39 cellular contexts compared by ENCODE assay signal in genomic region chr14:94458096-94458495, GRCh38. TPM values are rescaled to one million over a fixed set of nuclear protein-coding genes. Genes with fewer than 3 reads are reported as not detected.
"Had no signal": no experiment of that assay in that cellular context is flagged by ENCODE, and none has a peak within 500 bp of the region (broad histone marks: within the 10 kb centered on the region; RNA-seq: fewer than 3 reads in every experiment).

No MANE protein-coding gene starts in this region.

- H3K27ac Mint-ChIP-seq: activated B cell treated with CpG ODN at 0.5 μM for 24 hours; activated CD4-positive, alpha-beta memory T cell treated with anti-CD3 and anti-CD28 coated beads for 36 hours; activated CD4-positive, alpha-beta T cell treated with anti-CD3 and anti-CD28 coated beads, Interleukin-2, amount 10 ng/mL, durations not matched to agents 24 days and 14 days; activated CD8-positive, alpha-beta T cell treated with anti-CD3 and anti-CD28 coated beads for 36 hours; activated naive CD4-positive, alpha-beta T cell treated with anti-CD3 and anti-CD28 coated beads, Interleukin-2, amount 10 ng/mL, durations not matched to agents 7 days and 5 days; activated naive CD4-positive, alpha-beta T cell treated with anti-CD3 and anti-CD28 coated beads, Interleukin-2, amount 50 U/mL, for 24 hours; activated naive CD8-positive, alpha-beta T cell; activated naive CD8-positive, alpha-beta T cell treated with anti-CD3 and anti-CD28 coated beads, Interleukin-2, amount 10 ng/mL, durations not matched to agents 7 days and 5 days; activated naive CD8-positive, alpha-beta T cell treated with anti-CD3 and anti-CD28 coated beads, Interleukin-2, amount 50 U/mL, for 24 hours; activated T-cell treated with anti-CD3 and anti-CD28 coated beads, Interleukin-2, amount 50 U/mL, for 72 hours; activated T-helper 1 cell treated with anti-CD3 and anti-CD28 coated beads, Interleukin-12 subunit alpha, Interleukin-12 subunit beta, Interleukin-2, Interleukin-4 antibody, amounts not matched to agents 30 ng/mL and 10 ng/mL and 1 ng/mL, durations not matched to agents 14 hours and 24 hours and 36 hours; activated T-helper 17 cell treated with anti-CD3 and anti-CD28 coated beads, Interleukin-2, amount 50 U/mL, for 72 hours; brain; T-helper 1 cell treated with Interleukin-12 subunit alpha and Interleukin-12 subunit beta and Interleukin-4 antibody, amounts not matched to agents 30 μg/mL and 1 μg/mL, for 36 hours; T-helper 2 cell treated with Interferon-gamma antibody and Interleukin-4, amounts not matched to agents 5 μg/mL and 100 μg/mL, for 36 hours had no signal

- H3K4me1 ChIP-seq: ascending aorta had no signal

- ATAC-seq: activated CD8-positive, alpha-beta T cell treated with anti-CD3 and anti-CD28 coated beads for 36 hours; activated naive CD8-positive, alpha-beta T cell treated with anti-CD3 and anti-CD28 coated beads, Interleukin-2, amount 50 U/mL, for 24 hours; activated T-cell treated with anti-CD3 and anti-CD28 coated beads, Interleukin-2, amount 50 U/mL, for 4 hours; activated T-cell treated with anti-CD3 and anti-CD28 coated beads, Interleukin-2, amount 50 U/mL, for 72 hours; activated T-helper 17 cell treated with anti-CD3 and anti-CD28 coated beads, Interleukin-2, amount 50 U/mL, for 72 hours had no signal

- H3K36me3 Mint-ChIP-seq: activated CD4-positive, alpha-beta memory T cell treated with anti-CD3 and anti-CD28 coated beads for 36 hours; activated naive CD4-positive, alpha-beta T cell treated with anti-CD3 and anti-CD28 coated beads, Interleukin-2, amount 10 ng/mL, durations not matched to agents 7 days and 5 days; activated naive CD4-positive, alpha-beta T cell treated with anti-CD3 and anti-CD28 coated beads, Interleukin-2, amount 50 U/mL, for 24 hours; activated naive CD8-positive, alpha-beta T cell; activated naive CD8-positive, alpha-beta T cell treated with anti-CD3 and anti-CD28 coated beads, Interleukin-2, amount 10 ng/mL, durations not matched to agents 7 days and 5 days; brain had no signal

- FAIRE-seq: bronchial epithelial cell, TTC549 had no signal

- DNase-seq: activated B cell treated with CpG ODN at 0.5 μM for 24 hours; activated CD4-positive, alpha-beta memory T cell treated with anti-CD3 and anti-CD28 coated beads for 36 hours; activated CD4-positive, alpha-beta T cell treated with anti-CD3 and anti-CD28 coated beads for 4 hours; activated CD4-positive, alpha-beta T cell treated with anti-CD3 and anti-CD28 coated beads, Interleukin-2, amount 10 ng/mL, durations not matched to agents 24 days and 14 days; activated CD4-positive, alpha-beta T cell treated with anti-CD3 and anti-CD28 coated beads, Interleukin-2, amount 50 U/mL, for 1 hour; activated CD4-positive, alpha-beta T cell treated with anti-CD3 and anti-CD28 coated beads, Interleukin-2, amount 50 U/mL, for 4 hours; activated CD4-positive, CD25-positive, alpha-beta regulatory T cell treated with anti-CD3 and anti-CD28 coated beads, Interleukin-2, amount 50 U/mL, for 72 hours; activated CD8-positive, alpha-beta memory T cell treated with anti-CD3 and anti-CD28 coated beads, Interleukin-2, amount 50 U/mL, for 4 hours; activated CD8-positive, alpha-beta T cell treated with anti-CD3 and anti-CD28 coated beads for 36 hours; activated effector memory CD4-positive, alpha-beta T cell treated with anti-CD3 and anti-CD28 coated beads, Interleukin-2, amount 50 U/mL, for 16 hours; activated naive CD4-positive, alpha-beta T cell treated with anti-CD3 and anti-CD28 coated beads, Interleukin-2, amount 10 ng/mL, durations not matched to agents 7 days and 5 days; activated naive CD4-positive, alpha-beta T cell treated with Interleukin-2 at 50 U/mL for 16 hours; activated naive CD8-positive, alpha-beta T cell treated with anti-CD3 and anti-CD28 coated beads, Interleukin-2, amount 10 ng/mL, durations not matched to agents 7 days and 5 days; activated naive CD8-positive, alpha-beta T cell treated with anti-CD3 and anti-CD28 coated beads, Interleukin-2, amount 50 U/mL, for 24 hours; activated T-cell treated with anti-CD3 and anti-CD28 coated beads for 4 hours; activated T-cell treated with anti-CD3 and anti-CD28 coated beads, Interleukin-2, amount 50 U/mL, for 1 hour; activated T-cell treated with anti-CD3 and anti-CD28 coated beads, Interleukin-2, amount 50 U/mL, for 4 hours; activated T-cell treated with anti-CD3 and anti-CD28 coated beads, Interleukin-2, amount 50 U/mL, for 72 hours; amygdala; anterior cingulate cortex; central memory CD4-positive, alpha-beta T cell; T-helper 1 cell; T-helper 2 cell; T-helper 9 cell had no signal

- H3K36me3 ChIP-seq: ascending aorta, cardiac muscle cell had no signal

- H3K9me3 Mint-ChIP-seq: activated CD4-positive, alpha-beta memory T cell treated with anti-CD3 and anti-CD28 coated beads for 36 hours; activated CD8-positive, alpha-beta T cell treated with anti-CD3 and anti-CD28 coated beads for 36 hours; activated naive CD4-positive, alpha-beta T cell treated with anti-CD3 and anti-CD28 coated beads, Interleukin-2, amount 10 ng/mL, durations not matched to agents 7 days and 5 days; activated naive CD8-positive, alpha-beta T cell treated with anti-CD3 and anti-CD28 coated beads, Interleukin-2, amount 10 ng/mL, durations not matched to agents 7 days and 5 days; T-helper 1 cell treated with Interleukin-12 subunit alpha and Interleukin-12 subunit beta and Interleukin-4 antibody, amounts not matched to agents 30 μg/mL and 1 μg/mL, for 36 hours; T-helper 2 cell treated with Interferon-gamma antibody and Interleukin-4, amounts not matched to agents 5 μg/mL and 100 μg/mL, for 36 hours had no signal

- H3K27me3 ChIP-seq: ascending aorta, cardiac muscle cell had no signal

- H3K4me1 Mint-ChIP-seq: activated CD4-positive, alpha-beta T cell treated with anti-CD3 and anti-CD28 coated beads, Interleukin-2, amount 10 ng/mL, durations not matched to agents 24 days and 14 days; activated naive CD4-positive, alpha-beta T cell treated with anti-CD3 and anti-CD28 coated beads, Interleukin-2, amount 10 ng/mL, durations not matched to agents 7 days and 5 days; activated naive CD4-positive, alpha-beta T cell treated with anti-CD3 and anti-CD28 coated beads, Interleukin-2, amount 50 U/mL, for 24 hours; activated naive CD8-positive, alpha-beta T cell treated with anti-CD3 and anti-CD28 coated beads, Interleukin-2, amount 50 U/mL, for 24 hours had no signal

- H3K9me3 ChIP-seq: ascending aorta had no signal

- H3K27ac ChIP-seq: ascending aorta, cardiac muscle cell, VCaP had no signal

- H3K4me3 Mint-ChIP-seq: activated B cell treated with CpG ODN at 0.5 μM for 24 hours; activated CD4-positive, alpha-beta memory T cell treated with anti-CD3 and anti-CD28 coated beads for 36 hours; activated CD4-positive, alpha-beta T cell treated with anti-CD3 and anti-CD28 coated beads, Interleukin-2, amount 10 ng/mL, durations not matched to agents 24 days and 14 days; activated CD8-positive, alpha-beta T cell treated with anti-CD3 and anti-CD28 coated beads for 36 hours; activated naive CD4-positive, alpha-beta T cell treated with anti-CD3 and anti-CD28 coated beads, Interleukin-2, amount 10 ng/mL, durations not matched to agents 7 days and 5 days; activated naive CD4-positive, alpha-beta T cell treated with anti-CD3 and anti-CD28 coated beads, Interleukin-2, amount 50 U/mL, for 24 hours; activated naive CD8-positive, alpha-beta T cell; activated naive CD8-positive, alpha-beta T cell treated with anti-CD3 and anti-CD28 coated beads, Interleukin-2, amount 10 ng/mL, durations not matched to agents 7 days and 5 days; activated naive CD8-positive, alpha-beta T cell treated with anti-CD3 and anti-CD28 coated beads, Interleukin-2, amount 50 U/mL, for 24 hours; activated T-cell treated with anti-CD3 and anti-CD28 coated beads, Interleukin-2, amount 50 U/mL, for 4 hours; activated T-cell treated with anti-CD3 and anti-CD28 coated beads, Interleukin-2, amount 50 U/mL, for 72 hours; activated T-helper 1 cell treated with anti-CD3 and anti-CD28 coated beads, Interleukin-12 subunit alpha, Interleukin-12 subunit beta, Interleukin-2, Interleukin-4 antibody, amounts not matched to agents 30 ng/mL and 10 ng/mL and 1 ng/mL, durations not matched to agents 14 hours and 24 hours and 36 hours; activated T-helper 17 cell treated with anti-CD3 and anti-CD28 coated beads, Interleukin-2, amount 50 U/mL, for 72 hours; brain; T-helper 1 cell treated with Interleukin-12 subunit alpha and Interleukin-12 subunit beta and Interleukin-4 antibody, amounts not matched to agents 30 μg/mL and 1 μg/mL, for 36 hours; T-helper 2 cell treated with Interferon-gamma antibody and Interleukin-4, amounts not matched to agents 5 μg/mL and 100 μg/mL, for 36 hours had no signal

- H3K4me3 ChIP-seq: ascending aorta, cardiac muscle cell had no signal

RNA-seq across cellular contexts. Expression of gene SERPINA11, which starts 5.5 kb away (rescaled TPM):
- total RNA-seq: activated B cell treated with CpG ODN at 0.5 μM for 24 hours; activated CD4-positive, alpha-beta memory T cell treated with anti-CD3 and anti-CD28 coated beads for 36 hours; activated CD4-positive, alpha-beta T cell treated with anti-CD3 and anti-CD28 coated beads, Interleukin-2, amount 10 ng/mL, durations not matched to agents 24 days and 14 days; activated CD8-positive, alpha-beta memory T cell treated with anti-CD3 and anti-CD28 coated beads for 36 hours; activated CD8-positive, alpha-beta T cell treated with anti-CD3 and anti-CD28 coated beads for 36 hours; activated naive CD8-positive, alpha-beta T cell treated with anti-CD3 and anti-CD28 coated beads, Interleukin-2, amount 10 ng/mL, durations not matched to agents 7 days and 5 days; activated T-cell treated with anti-CD3 and anti-CD28 coated beads, Interleukin-2, amount 50 U/mL, for 4 hours; activated T-cell treated with anti-CD3 and anti-CD28 coated beads, Interleukin-2, amount 50 U/mL, for 72 hours; activated T-helper 1 cell treated with anti-CD3 and anti-CD28 coated beads, Interleukin-12 subunit alpha, Interleukin-12 subunit beta, Interleukin-2, Interleukin-4 antibody, amounts not matched to agents 30 ng/mL and 10 ng/mL and 1 ng/mL, durations not matched to agents 14 hours and 24 hours and 36 hours; activated T-helper 17 cell treated with anti-CD3 and anti-CD28 coated beads, Interleukin-2, amount 50 U/mL, for 72 hours; ascending aorta; bronchial epithelial cell; cardiac muscle cell; cerebellum had no signal
- polyA plus RNA-seq: adipose tissue, cardiac muscle cell had no signal

RNA-seq across cellular contexts. Expression of gene SERPINA9, which starts 17.9 kb away (rescaled TPM):
- total RNA-seq: activated CD4-positive, alpha-beta memory T cell treated with anti-CD3 and anti-CD28 coated beads for 36 hours; activated CD4-positive, alpha-beta T cell treated with anti-CD3 and anti-CD28 coated beads, Interleukin-2, amount 10 ng/mL, durations not matched to agents 24 days and 14 days; activated CD8-positive, alpha-beta memory T cell treated with anti-CD3 and anti-CD28 coated beads for 36 hours; activated CD8-positive, alpha-beta T cell treated with anti-CD3 and anti-CD28 coated beads for 36 hours; activated naive CD8-positive, alpha-beta T cell treated with anti-CD3 and anti-CD28 coated beads, Interleukin-2, amount 10 ng/mL, durations not matched to agents 7 days and 5 days; activated T-cell treated with anti-CD3 and anti-CD28 coated beads, Interleukin-2, amount 50 U/mL, for 4 hours; activated T-cell treated with anti-CD3 and anti-CD28 coated beads, Interleukin-2, amount 50 U/mL, for 72 hours; activated T-helper 1 cell treated with anti-CD3 and anti-CD28 coated beads, Interleukin-12 subunit alpha, Interleukin-12 subunit beta, Interleukin-2, Interleukin-4 antibody, amounts not matched to agents 30 ng/mL and 10 ng/mL and 1 ng/mL, durations not matched to agents 14 hours and 24 hours and 36 hours; activated T-helper 17 cell treated with anti-CD3 and anti-CD28 coated beads, Interleukin-2, amount 50 U/mL, for 72 hours; ascending aorta; bronchial epithelial cell; cardiac muscle cell; cerebellum had no signal
- polyA plus RNA-seq: adipose tissue, cardiac muscle cell had no signal

RNA-seq across cellular contexts. Expression of gene SERPINA12, which starts 51.2 kb away (rescaled TPM):
- total RNA-seq: activated B cell treated with CpG ODN at 0.5 μM for 24 hours; activated CD4-positive, alpha-beta memory T cell treated with anti-CD3 and anti-CD28 coated beads for 36 hours; activated CD4-positive, alpha-beta T cell treated with anti-CD3 and anti-CD28 coated beads, Interleukin-2, amount 10 ng/mL, durations not matched to agents 24 days and 14 days; activated CD8-positive, alpha-beta memory T cell treated with anti-CD3 and anti-CD28 coated beads for 36 hours; activated CD8-positive, alpha-beta T cell treated with anti-CD3 and anti-CD28 coated beads for 36 hours; activated naive CD8-positive, alpha-beta T cell treated with anti-CD3 and anti-CD28 coated beads, Interleukin-2, amount 10 ng/mL, durations not matched to agents 7 days and 5 days; activated T-cell treated with anti-CD3 and anti-CD28 coated beads, Interleukin-2, amount 50 U/mL, for 4 hours; activated T-cell treated with anti-CD3 and anti-CD28 coated beads, Interleukin-2, amount 50 U/mL, for 72 hours; activated T-helper 1 cell treated with anti-CD3 and anti-CD28 coated beads, Interleukin-12 subunit alpha, Interleukin-12 subunit beta, Interleukin-2, Interleukin-4 antibody, amounts not matched to agents 30 ng/mL and 10 ng/mL and 1 ng/mL, durations not matched to agents 14 hours and 24 hours and 36 hours; activated T-helper 17 cell treated with anti-CD3 and anti-CD28 coated beads, Interleukin-2, amount 50 U/mL, for 72 hours; ascending aorta; bronchial epithelial cell; cardiac muscle cell; cerebellum had no signal
- polyA plus RNA-seq: adipose tissue, cardiac muscle cell had no signal
